ENCODE assay signal across 1 cellular context in genomic region chr20:46552460-46553420, GRCh38.
TF ChIP-seq lines count a peak whose summit lies in the region.

No MANE protein-coding gene starts in this region.

TF ChIP-seq in SK-N-SH, 30 proteins besides CTCF, POLR2A, EP300 and RAD21 (continued from another document):
- TF ChIP-seq MAX (IDR thresholded peaks at IDR 0.05; ENCODE audit: low read depth) (no peak), ELF1 (IDR thresholded peaks at IDR 0.05) (no peak), MXI1 (IDR thresholded peaks at IDR 0.05; ENCODE audit: low read depth, low read length) (no peak)
